In genomic region chr7:5634107-5634950, GRCh38 we compare ENCODE assay signal across 8 cellular contexts. TPM values are rescaled to one million over a fixed set of nuclear protein-coding genes. Genes with fewer than 3 reads are reported as not detected.
DNase-seq lines count a peak whose midpoint lies in the region; ATAC-seq and TF ChIP-seq lines count a peak whose summit lies in the region.

No MANE protein-coding gene starts in this region.

- H3K36me3 ChIP-seq in cardiac muscle cell, result peaks cover 2% of the 10 kb centered on the region

- peaks cover 33% of the 10 kb centered on the region for H3K4me1 ChIP-seq in cardiac muscle cell (ENCODE audit: low read depth)

- no peak for TF ChIP-seq CTCF in cardiac muscle cell (IDR thresholded peaks at IDR 0.05; ENCODE audit: low read depth, low read length)

- no peak overlapping the region for H3K4me3 ChIP-seq in cardiac muscle cell

- no peaks in the 10 kb centered on the region for H3K27me3 ChIP-seq in cardiac muscle cell

- DNase-seq in Daoy (ENCODE audit: low read depth) (peak; percentile 75), SK-N-DZ (ENCODE audit: low spot score) (peak; percentile 89), cardiac muscle cell (ENCODE audit: low read depth in 1 of 2, low spot score in 1 of 2) (peak; percentile 40 to 77), putamen (ENCODE audit: low spot score) (peak; percentile 81), glomerular visceral epithelial cell (ENCODE audit: extremely low spot score) (no peak)

- ATAC-seq in HG03108 (IDR thresholded peaks at IDR 0.05; ENCODE audit: unreplicated experiment), result no peak
- no peak for ATAC-seq in GM21619 (IDR thresholded peaks at IDR 0.05; ENCODE audit: unreplicated experiment)
- no peak for ATAC-seq in HG03565 (IDR thresholded peaks at IDR 0.05; ENCODE audit: unreplicated experiment)

- peak overlapping the region; percentile 77 for H3K27ac ChIP-seq in cardiac muscle cell

- no peaks in the 10 kb centered on the region for H3K9me3 ChIP-seq in cardiac muscle cell (ENCODE audit: low read depth)

RNA-seq across cellular contexts. Expression of gene FSCN1, which starts 41.7 kb away (rescaled TPM):
- 269 and 276 TPM in 2 replicates for total RNA-seq in Daoy (2014; rRNA removed; shearing (Covaris generic))
- polyA plus RNA-seq in SK-N-DZ (2014; cell fraction: cytosol; rRNA removed), result 513 and 629 TPM in 2 replicates
- polyA plus RNA-seq in SK-N-DZ (2014; cell fraction: nucleus; rRNA removed), result 276 and 299 TPM in 2 replicates
- total RNA-seq in cardiac muscle cell, result 340 and 364 TPM in 2 replicates
- polyA plus RNA-seq in cardiac muscle cell, result 171 and 180 TPM in 2 replicates
